Comparison of ENCODE assay signal across 9 cellular contexts in the genomic region with DNA sequence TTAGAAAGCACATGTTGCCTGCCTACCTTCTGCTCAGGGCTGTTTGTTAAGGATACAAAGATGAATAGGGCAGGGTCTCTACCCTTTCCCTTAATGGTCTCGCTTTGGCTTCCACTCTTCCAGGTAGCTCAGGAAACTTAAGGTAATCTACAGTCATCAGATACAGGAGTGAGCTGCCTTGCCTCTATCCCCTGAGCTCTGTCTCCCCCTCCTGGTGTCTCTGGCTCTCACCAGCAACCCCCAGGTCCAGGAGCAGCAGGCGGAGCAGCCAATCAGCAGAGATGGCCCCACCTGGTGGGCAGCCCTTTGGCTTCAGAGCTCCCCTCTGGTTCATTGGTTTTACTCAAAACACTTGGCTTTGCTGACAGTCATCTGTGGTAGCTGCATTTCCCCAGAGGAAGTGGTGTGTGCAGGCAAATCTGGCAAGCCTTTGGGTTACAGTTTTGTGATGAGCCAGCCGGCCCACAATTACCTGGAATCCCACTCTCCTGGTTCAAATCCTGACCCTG. TPM values are rescaled to one million over a fixed set of nuclear protein-coding genes. Genes with fewer than 3 reads are reported as not detected.
DNase-seq lines count a peak whose midpoint lies in the region; ATAC-seq and FAIRE-seq lines count a peak whose summit lies in the region.
"Had no signal": no experiment of that assay in that cellular context is flagged by ENCODE, and none has a peak within 500 bp of the region (broad histone marks: within the 10 kb centered on the region; RNA-seq: fewer than 3 reads in every experiment).

No MANE protein-coding gene starts in this region.

- H3K4me3 ChIP-seq in neuronal stem cell (ENCODE audit: low read length in 2 of 2), result no peak overlapping the region

- no peak overlapping the region for H4K91ac ChIP-seq in neuronal stem cell (ENCODE audit: low read depth, low read length, poor library complexity)

- no peak for FAIRE-seq in RCC 7860 (lab: Jason Lieb, UNC)
- FAIRE-seq: islet of Langerhans had no signal

- no peaks in the 10 kb centered on the region for H3K4me1 ChIP-seq in neuronal stem cell (ENCODE audit: control insufficient read depth in 2 of 2, insufficient read depth in 1 of 2, low read depth in 1 of 2, low read length in 2 of 2)

- H2AK5ac ChIP-seq in neuronal stem cell (ENCODE audit: low read depth, low read length), result no peak overlapping the region

- H4K8ac ChIP-seq in neuronal stem cell (ENCODE audit: low read depth, low read length), result no peak overlapping the region

- no peaks in the 10 kb centered on the region for H3K27me3 ChIP-seq in neuronal stem cell (ENCODE audit: control insufficient read depth in 3 of 3, insufficient read depth in 3 of 3, low read depth in 1 of 3, low read length in 3 of 3)

- no peaks in the 10 kb centered on the region for H3K36me3 ChIP-seq in neuronal stem cell (replicated peaks in 1 of 2; ENCODE audit: control insufficient read depth in 2 of 2, insufficient read depth in 2 of 2, low read length in 2 of 2)

- H2BK120ac ChIP-seq in neuronal stem cell (ENCODE audit: low read depth, low read length), result no peak overlapping the region

- H3K18ac ChIP-seq in neuronal stem cell (ENCODE audit: low read length), result no peak overlapping the region

- H3K27ac ChIP-seq in neuronal stem cell (replicated peaks; ENCODE audit: low read length), result no peak overlapping the region

- no CpG with 5 or more reads among the region's 3 CpGs for WGBS in neuronal stem cell (ENCODE audit: extremely low coverage in 2 of 2, insufficient read length in 2 of 2, insufficient replicate concordance in 1 of 2), 2 donors

- no peak overlapping the region for H3K14ac ChIP-seq in neuronal stem cell (ENCODE audit: low read length)

- H3K9ac ChIP-seq in neuronal stem cell (ENCODE audit: low read depth, low read length, poor library complexity), result no peak overlapping the region

- H2BK5ac ChIP-seq in neuronal stem cell (ENCODE audit: low read length), result no peak overlapping the region

- H3K4ac ChIP-seq in neuronal stem cell (ENCODE audit: low read length), result no peak overlapping the region

- no peak overlapping the region for H2BK12ac ChIP-seq in neuronal stem cell (ENCODE audit: low read length)

- no peaks in the 10 kb centered on the region for H3K9me3 ChIP-seq in neuronal stem cell (replicated peaks in 1 of 2; ENCODE audit: control insufficient read depth in 2 of 2, insufficient read depth in 1 of 2, low read depth in 1 of 2, low read length in 2 of 2)

- DNase-seq in EH (ENCODE audit: low read depth) (peak; percentile 81), KG1 (lab: John Stamatoyannopoulos, UW) (peak; percentile 40), RCC 7860 (ENCODE audit: low spot score) (peak; percentile 71), fibroblast of peridontal ligament (ENCODE audit: extremely low read depth) (peak; percentile 59), neuronal stem cell (ENCODE audit: low spot score) (peak; percentile 76), stromal cell of bone marrow (ENCODE audit: low read depth) (peak; percentile 31)
- peak; percentile 85 to 89 for DNase-seq in activated T-cell treated with anti-CD3 and anti-CD28 coated beads, Interleukin-2, amount 50 U/mL, for 48 hours

- no peak overlapping the region for H2BK15ac ChIP-seq in neuronal stem cell (ENCODE audit: low read length)

- H2AFZ ChIP-seq in neuronal stem cell (ENCODE audit: low read length), result no peak overlapping the region

- H3K23ac ChIP-seq in neuronal stem cell (ENCODE audit: low read depth, low read length, poor library complexity), result no peak overlapping the region

- no peak overlapping the region for H3K4me2 ChIP-seq in neuronal stem cell (ENCODE audit: insufficient read depth, low read length, poor library complexity, severe bottlenecking)

- ATAC-seq in GM21825 (IDR thresholded peaks at IDR 0.05; ENCODE audit: unreplicated experiment), result peak; percentile 98

- no peaks in the 10 kb centered on the region for H3K79me1 ChIP-seq in neuronal stem cell (ENCODE audit: low read depth, low read length)

RNA-seq across cellular contexts. Expression of gene CX3CR1, which starts 8.5 kb away (rescaled TPM):
- polyA plus RNA-seq in neuronal stem cell (2013, experiment 1 of 2), result 0.10 TPM
- polyA plus RNA-seq in neuronal stem cell (2013, experiment 2 of 2), result 0.18 TPM

RNA-seq across cellular contexts. Expression of gene CCR8, which starts 41.2 kb away (rescaled TPM):
- not detected for polyA plus RNA-seq in neuronal stem cell (2013, experiment 1 of 2)
- not detected for polyA plus RNA-seq in neuronal stem cell (2013, experiment 2 of 2)

Comparison
In these comparisons a context has a peak if more than half of its experiments do, and no peak if none do; other contexts are left out.
1. DNase-seq: peak in every context shown above with its lines; median percentile 87 in activated T-cell treated with anti-CD3 and anti-CD28 coated beads, Interleukin-2, amount 50 U/mL, for 48 hours; 81 in EH; 76 in neuronal stem cell; 71 in RCC 7860; 59 in fibroblast of peridontal ligament; 40 in KG1; 31 in stromal cell of bone marrow.